In the genomic region with DNA sequence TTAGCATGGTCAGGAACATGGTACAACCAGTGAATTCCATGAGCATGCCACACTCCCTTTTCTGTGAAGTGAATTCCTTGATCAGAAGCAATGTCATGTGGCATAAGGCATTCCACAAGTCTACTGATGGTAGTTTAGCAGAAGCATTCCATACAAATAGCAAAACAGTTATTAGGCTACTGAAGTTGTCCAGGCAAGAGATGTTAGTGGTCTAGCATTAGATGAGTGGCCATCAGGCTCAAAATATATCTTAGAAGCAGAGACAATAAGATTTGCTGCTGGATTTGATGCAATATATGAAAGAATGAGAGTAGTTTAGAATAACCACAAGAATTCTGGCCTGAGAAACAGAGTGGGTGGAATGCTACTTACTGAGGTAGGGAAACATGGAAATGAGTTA, we compare ENCODE assay signal across 1 cellular context.
TF ChIP-seq lines count a peak whose summit lies in the region.

No MANE protein-coding gene starts in this region.

TF ChIP-seq in IMR-90, 13 proteins besides CTCF, POLR2A, EP300 and RAD21:
- TF ChIP-seq FOS (IDR thresholded peaks at IDR 0.05; ENCODE audit: low read depth, low read length) (no peak), CHD1 (IDR thresholded peaks at IDR 0.05; ENCODE audit: low read depth, low read length) (no peak), SMC3 (IDR thresholded peaks at IDR 0.05; ENCODE audit: low read depth, low read length) (no peak), MAZ (IDR thresholded peaks at IDR 0.05; ENCODE audit: borderline replicate concordance, low read depth, low read length) (no peak), MAFK (IDR thresholded peaks at IDR 0.05; ENCODE audit: low read depth, low read length) (no peak), MXI1 (IDR thresholded peaks at IDR 0.05; ENCODE audit: borderline replicate concordance, low read depth, low read length) (no peak), RFX5 (IDR thresholded peaks at IDR 0.05; ENCODE audit: low read depth, low read length) (no peak), BHLHE40 (IDR thresholded peaks at IDR 0.05; ENCODE audit: low read depth, low read length) (no peak), NFE2L2 (IDR thresholded peaks at IDR 0.05; ENCODE audit: low read depth, low read length) (no peak), CEBPB (IDR thresholded peaks at IDR 0.05; ENCODE audit: low read depth, low read length) (peak; percentile 72), RCOR1 (IDR thresholded peaks at IDR 0.05; ENCODE audit: insufficient replicate concordance, low read length) (no peak)
- TF ChIP-seq, protein P1, sequence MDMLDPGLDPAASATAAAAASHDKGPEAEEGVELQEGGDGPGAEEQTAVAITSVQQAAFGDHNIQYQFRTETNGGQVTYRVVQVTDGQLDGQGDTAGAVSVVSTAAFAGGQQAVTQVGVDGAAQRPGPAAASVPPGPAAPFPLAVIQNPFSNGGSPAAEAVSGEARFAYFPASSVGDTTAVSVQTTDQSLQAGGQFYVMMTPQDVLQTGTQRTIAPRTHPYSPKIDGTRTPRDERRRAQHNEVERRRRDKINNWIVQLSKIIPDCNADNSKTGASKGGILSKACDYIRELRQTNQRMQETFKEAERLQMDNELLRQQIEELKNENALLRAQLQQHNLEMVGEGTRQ (IDR thresholded peaks at IDR 0.05; ENCODE audit: low read depth, low read length) = peak; percentile 21; the same call in 1 of the 2 replicates
- TF ChIP-seq, protein P2, sequence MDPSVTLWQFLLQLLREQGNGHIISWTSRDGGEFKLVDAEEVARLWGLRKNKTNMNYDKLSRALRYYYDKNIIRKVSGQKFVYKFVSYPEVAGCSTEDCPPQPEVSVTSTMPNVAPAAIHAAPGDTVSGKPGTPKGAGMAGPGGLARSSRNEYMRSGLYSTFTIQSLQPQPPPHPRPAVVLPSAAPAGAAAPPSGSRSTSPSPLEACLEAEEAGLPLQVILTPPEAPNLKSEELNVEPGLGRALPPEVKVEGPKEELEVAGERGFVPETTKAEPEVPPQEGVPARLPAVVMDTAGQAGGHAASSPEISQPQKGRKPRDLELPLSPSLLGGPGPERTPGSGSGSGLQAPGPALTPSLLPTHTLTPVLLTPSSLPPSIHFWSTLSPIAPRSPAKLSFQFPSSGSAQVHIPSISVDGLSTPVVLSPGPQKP (IDR thresholded peaks at IDR 0.05; ENCODE audit: borderline replicate concordance, low read depth, low read length) = no peak
